In the genomic region with DNA sequence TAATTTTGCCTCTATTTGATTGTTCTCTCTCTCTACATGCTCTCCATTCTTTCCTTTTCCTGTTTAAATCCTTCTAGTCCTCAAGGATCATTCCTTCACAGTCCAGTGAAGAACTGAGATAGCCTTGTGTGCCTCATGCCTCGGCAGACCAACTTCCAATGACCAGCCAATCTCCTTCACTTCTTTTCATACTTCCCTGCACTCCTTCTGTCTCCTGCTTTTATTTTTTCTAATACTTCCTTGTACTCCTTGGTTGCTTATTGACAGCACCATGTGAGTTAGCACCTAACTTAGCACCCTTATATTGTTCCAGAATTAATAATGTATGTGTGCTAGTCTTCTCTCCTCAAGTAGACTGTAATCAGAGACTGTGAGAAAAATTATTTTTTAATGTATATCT, we compare ENCODE assay signal across 14 cellular contexts.
A peak's percentile ranks its signal among the peaks of the same experiment; 100 is the strongest.
DNase-seq lines count a peak whose midpoint lies in the region; ATAC-seq and TF ChIP-seq lines count a peak whose summit lies in the region.
"Had no signal": no experiment of that assay in that cellular context is flagged by ENCODE, and none has a peak within 500 bp of the region (broad histone marks: within the 10 kb centered on the region; RNA-seq: fewer than 3 reads in every experiment).

No MANE protein-coding gene starts in this region.

- peak overlapping the region; percentile 92 for H3K27ac Mint-ChIP-seq in activated naive CD8-positive, alpha-beta T cell treated with anti-CD3 and anti-CD28 coated beads, Interleukin-2, amount 10 ng/mL, durations not matched to agents 7 days and 5 days
- H3K27ac Mint-ChIP-seq: CD14-positive monocyte had no signal

- in situ Hi-C loops in mammary epithelial cell (cut with MboI; ENCODE audit: low sequenced_read_pairs in 2 of 2): no loop called here

- DNase-seq in DMS53 (lab: John Stamatoyannopoulos, UW) (peak; percentile 3), DMS53 treated with DMSO at 0.1 percent for 48 hours (lab: John Stamatoyannopoulos, UW; ENCODE audit: unreplicated experiment) (no peak), mammary epithelial cell (no peak), breast epithelium (ENCODE audit: low spot score in 2 of 2) (no peak), renal cortical epithelial cell (ENCODE audit: low read depth) (peak; percentile 64), left ventricle myocardium inferior (no peak)
- no peak for DNase-seq in activated naive CD8-positive, alpha-beta T cell treated with anti-CD3 and anti-CD28 coated beads, Interleukin-2, amount 10 ng/mL, durations not matched to agents 7 days and 5 days
- DNase-seq: DND-41, GDM1, HCEC 1CT had no signal

- WGBS in mammary epithelial cell (ENCODE audit: low coverage, missing lambda C conversion rate): 100% methylated on average over 1 of the region's 1 CpG

- H4K20me1 ChIP-seq in mammary epithelial cell (ENCODE audit: insufficient read depth, low read length): no peaks in the 10 kb centered on the region

- TF ChIP-seq CTCF in mammary epithelial cell (conservative IDR thresholded peaks at IDR 0.05 in 1 of 2, IDR thresholded peaks at IDR 0.05 in 1 of 2; ENCODE audit: extremely low read depth in 1 of 2, insufficient read depth in 1 of 2, low read depth in 1 of 2, low read length in 2 of 2): no peak
- no peak for TF ChIP-seq CTCF in breast epithelium (IDR thresholded peaks at IDR 0.05)
- no peak for TF ChIP-seq CTCF in left ventricle myocardium inferior (IDR thresholded peaks at IDR 0.05; ENCODE audit: borderline replicate concordance)

- peaks cover 15% of the 10 kb centered on the region for H3K36me3 Mint-ChIP-seq in activated naive CD8-positive, alpha-beta T cell treated with anti-CD3 and anti-CD28 coated beads, Interleukin-2, amount 10 ng/mL, durations not matched to agents 7 days and 5 days
- H3K36me3 Mint-ChIP-seq: CD14-positive monocyte had no signal

- BruUV-seq in mammary epithelial cell (replicated peaks; lab: Mats Ljungman, UMichigan): no TSS peak

- dilution Hi-C loops in mammary epithelial cell (cut with HindIII; ENCODE audit: low sequenced_read_pairs): no loop called here

- no peak for TF ChIP-seq POLR2A in breast epithelium (IDR thresholded peaks at IDR 0.05)

- H3K27me3 Mint-ChIP-seq in activated naive CD8-positive, alpha-beta T cell treated with anti-CD3 and anti-CD28 coated beads, Interleukin-2, amount 10 ng/mL, durations not matched to agents 7 days and 5 days: no peaks in the 10 kb centered on the region

- no peak overlapping the region for H3K4me3 Mint-ChIP-seq in activated naive CD8-positive, alpha-beta T cell treated with anti-CD3 and anti-CD28 coated beads, Interleukin-2, amount 10 ng/mL, durations not matched to agents 7 days and 5 days
- H3K4me3 Mint-ChIP-seq: CD14-positive monocyte had no signal

- H3K4me2 ChIP-seq in mammary epithelial cell (ENCODE audit: insufficient read depth, low read depth, low read length): no peak overlapping the region

- peak overlapping the region; percentile 17 for H2AFZ ChIP-seq in mammary epithelial cell (ENCODE audit: low read depth, low read length)

- peaks cover 2% of the 10 kb centered on the region for H3K9me3 Mint-ChIP-seq in activated naive CD8-positive, alpha-beta T cell treated with anti-CD3 and anti-CD28 coated beads, Interleukin-2, amount 10 ng/mL, durations not matched to agents 7 days and 5 days

- H3K4me3 ChIP-seq in mammary epithelial cell (replicated peaks in 1 of 3; ENCODE audit: insufficient read depth in 1 of 3, low read depth in 2 of 3, low read length in 3 of 3) (no peak overlapping the region), breast epithelium (no peak overlapping the region), left ventricle myocardium inferior (no peak overlapping the region)

- H3K79me2 ChIP-seq in mammary epithelial cell (ENCODE audit: insufficient read depth, low read length): no peaks in the 10 kb centered on the region

- H3K27me3 ChIP-seq in mammary epithelial cell (ENCODE audit: insufficient read depth, low read length): no peaks in the 10 kb centered on the region
- H3K27me3 ChIP-seq in breast epithelium: no peaks in the 10 kb centered on the region
- H3K27me3 ChIP-seq in left ventricle myocardium inferior (ENCODE audit: low read depth): peaks cover 7% of the 10 kb centered on the region

- peaks cover 41% of the 10 kb centered on the region for H3K4me1 Mint-ChIP-seq in activated naive CD8-positive, alpha-beta T cell treated with anti-CD3 and anti-CD28 coated beads, Interleukin-2, amount 10 ng/mL, durations not matched to agents 7 days and 5 days
- H3K4me1 Mint-ChIP-seq: CD14-positive monocyte had no signal

- POLR2A ChIA-PET in activated naive CD8-positive, alpha-beta T cell treated with anti-CD3 and anti-CD28 coated beads, Interleukin-2, amount 10 ng/mL, durations not matched to agents 7 days and 5 days (lab: Charles Lee): interaction anchor here (0.5 kb wide), 1 partner anchor 503 kb away, joined by 6 read pairs; no protein-coding TSS in a partner anchor

- intact Hi-C loops in mammary epithelial cell (cut with micrococcal nuclease): no loop called here
- intact Hi-C loops in breast epithelium (cut with DNase I; ENCODE audit: low total_unique reads): no loop called here
- intact Hi-C loops in left ventricle myocardium inferior (cut with micrococcal nuclease): no loop called here

- H3K27ac ChIP-seq in mammary epithelial cell (ENCODE audit: insufficient read depth, low read depth, low read length): no peak overlapping the region
- H3K27ac ChIP-seq in breast epithelium: no peak overlapping the region
- H3K27ac ChIP-seq in left ventricle myocardium inferior (replicated peaks): no peak overlapping the region
- H3K27ac ChIP-seq: 22Rv1 had no signal

- H3K4me1 ChIP-seq in mammary epithelial cell (ENCODE audit: insufficient read depth, low read length) (peaks cover 26% of the 10 kb centered on the region), breast epithelium (no peaks in the 10 kb centered on the region), left ventricle myocardium inferior (peaks cover 6% of the 10 kb centered on the region)

- H3K36me3 ChIP-seq in mammary epithelial cell (ENCODE audit: insufficient read depth, low read length) (no peaks in the 10 kb centered on the region), breast epithelium (no peaks in the 10 kb centered on the region), left ventricle myocardium inferior (no peaks in the 10 kb centered on the region)

- no peak for ATAC-seq in activated naive CD8-positive, alpha-beta T cell treated with anti-CD3 and anti-CD28 coated beads, Interleukin-2, amount 10 ng/mL, durations not matched to agents 7 days and 5 days (ENCODE audit: low read depth)
- no peak for ATAC-seq in HG03108 (IDR thresholded peaks at IDR 0.05; ENCODE audit: unreplicated experiment)
- ATAC-seq: HepG2 had no signal

- CTCF ChIA-PET in mammary epithelial cell (lab: Charles Lee; ENCODE audit: low non-redundant PET): no interaction called here

- no peaks in the 10 kb centered on the region for H3K9me3 ChIP-seq in mammary epithelial cell (replicated peaks; ENCODE audit: insufficient read depth, low read length)
- no peaks in the 10 kb centered on the region for H3K9me3 ChIP-seq in breast epithelium
- no peaks in the 10 kb centered on the region for H3K9me3 ChIP-seq in left ventricle myocardium inferior (replicated peaks)

- no peak overlapping the region for H3K9ac ChIP-seq in mammary epithelial cell (ENCODE audit: insufficient read depth, low read length)

Comparison
In these comparisons a context has a peak if more than half of its experiments do, and no peak if none do; other contexts are left out.
1. DNase-seq: peak in DMS53 (single experiment) and renal cortical epithelial cell (single experiment); none in DMS53 treated with DMSO at 0.1 percent for 48 hours (single experiment), mammary epithelial cell (single experiment), breast epithelium (0 of 2), activated naive CD8-positive, alpha-beta T cell treated with anti-CD3 and anti-CD28 coated beads, Interleukin-2, amount 10 ng/mL, durations not matched to agents 7 days and 5 days (single experiment) and left ventricle myocardium inferior (single experiment).